8 cellular contexts compared by ENCODE assay signal in the genomic region with DNA sequence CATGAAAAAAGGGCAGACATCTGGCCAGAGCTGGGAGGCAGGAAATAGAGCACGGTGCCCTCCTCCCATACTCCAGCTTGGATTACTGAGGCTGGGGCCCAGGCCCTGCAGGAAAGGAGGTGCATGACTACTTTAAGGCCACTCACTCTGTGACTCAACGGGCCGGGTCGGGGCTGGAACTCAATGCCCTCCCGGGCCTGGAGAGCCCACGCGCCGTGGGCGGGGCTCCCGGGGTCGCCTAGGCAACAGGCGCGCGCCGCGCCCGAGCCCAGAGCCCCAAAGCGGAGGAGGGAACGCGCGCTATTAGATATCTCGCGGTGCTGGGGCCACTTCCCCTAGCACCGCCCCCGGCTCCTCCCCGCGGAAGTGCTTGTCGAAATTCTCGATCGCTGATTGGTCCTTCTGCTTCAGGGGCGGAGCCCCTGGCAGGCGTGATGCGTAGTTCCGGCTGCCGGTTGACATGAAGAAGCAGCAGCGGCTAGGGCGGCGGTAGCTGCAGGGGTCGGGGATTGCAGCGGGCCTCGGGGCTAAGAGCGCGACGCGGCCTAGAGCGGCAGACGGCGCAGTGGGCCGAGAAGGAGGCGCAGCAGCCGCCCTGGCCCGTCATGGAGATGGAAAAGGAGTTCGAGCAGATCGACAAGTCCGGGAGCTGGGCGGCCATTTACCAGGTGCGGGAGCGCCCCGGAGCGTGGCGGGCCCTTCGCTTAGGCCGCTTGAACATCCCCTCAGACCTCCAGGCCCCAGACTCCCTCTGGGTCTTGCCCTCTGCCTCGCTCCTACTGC. TPM values are rescaled to one million over a fixed set of nuclear protein-coding genes. Genes with fewer than 3 reads are reported as not detected.
DNase-seq lines count a peak whose midpoint lies in the region; ATAC-seq and TF ChIP-seq lines count a peak whose summit lies in the region.

A gene (plus strand): TSS at position 461 of the 783 bp plus-strand sequence. CDS start 145 bp downstream, at position 606.

- H3K4me3 Mint-ChIP-seq in IgD-negative memory B cell: peak within 1 kb of the TSS; percentile 94 to 100 (median 96)

- DNase-seq in DMS 273 treated with DMSO at 0.1 percent for 48 hours (lab: John Stamatoyannopoulos, UW) (peak; percentile 95), OCI-M2 (lab: John Stamatoyannopoulos, UW; ENCODE audit: unreplicated experiment) (peak; percentile 96), activated T-cell treated with anti-CD3 and anti-CD28 coated beads for 4 hours (peak; percentile 98), epithelial cell of esophagus (ENCODE audit: low read depth) (peak; percentile 99), mucosa of descending colon (peak; percentile 99)
- DNase-seq in stimulated activated CD8-positive, alpha-beta memory T cell treated with anti-CD3 and anti-CD28 coated beads, Interleukin-4, amount 100 ng/mL, for 24 hours (ENCODE audit: low read depth): peak; percentile 96

- H3K4me1 Mint-ChIP-seq in IgD-negative memory B cell: peaks cover 29 to 36% (median 31%) of the 10 kb centered on the region in 3 donors

- H3K27ac Mint-ChIP-seq in IgD-negative memory B cell: peak within 1 kb of the TSS; percentile 90 to 94 (median 91)

- intact Hi-C loops in mucosa of descending colon (cut with DNase I, micrococcal nuclease): no loop called here

- peak; percentile 84 for ATAC-seq in GM21528 (IDR thresholded peaks at IDR 0.05; ENCODE audit: low FRiP score, unreplicated experiment)
- peak; percentile 98 for ATAC-seq in mucosa of descending colon

- H3K9me3 ChIP-seq in mucosa of descending colon: no peaks in the 10 kb centered on the region

- peaks cover 23% of the 10 kb centered on the region for H3K4me1 ChIP-seq in mucosa of descending colon (ENCODE audit: low read depth)

- H3K27me3 Mint-ChIP-seq in IgD-negative memory B cell: no peaks in the 10 kb centered on the region

- no peaks in the 10 kb centered on the region for H3K36me3 ChIP-seq in mucosa of descending colon (ENCODE audit: low read depth)

- H3K9me3 Mint-ChIP-seq in IgD-negative memory B cell: no peaks in the 10 kb centered on the region

- TF ChIP-seq CTCF in epithelial cell of esophagus (IDR thresholded peaks at IDR 0.05; ENCODE audit: insufficient read depth, low read depth, low read length, missing control alignments) (peak; percentile 27), mucosa of descending colon (IDR thresholded peaks at IDR 0.05) (no peak)

- peaks cover 4% of the 10 kb centered on the region for H3K36me3 Mint-ChIP-seq in IgD-negative memory B cell

- H3K4me3 ChIP-seq in epithelial cell of esophagus (ENCODE audit: low read length) (peak within 1 kb of the TSS; percentile 95), mucosa of descending colon (peak within 1 kb of the TSS; percentile 90)

RNA-seq across cellular contexts. Expression of the gene that starts here (rescaled TPM):
- 73.8 TPM for polyA plus RNA-seq in IgD-negative memory B cell
- total RNA-seq in mucosa of descending colon: 10 to 100 TPM; 33.2 to 35.1 (median 33.4) TPM

Comparison
In these comparisons a context has a peak if more than half of its experiments do, and no peak if none do; other contexts are left out.
1. Peak in every context shown above with its lines: DNase-seq, ATAC-seq and H3K4me3 ChIP-seq.